Comparison of ENCODE assay signal across 43 cellular contexts in genomic region chr7:138083859-138084258, GRCh38. TPM values are rescaled to one million over a fixed set of nuclear protein-coding genes. Genes with fewer than 3 reads are reported as not detected.
"Had no signal": no experiment of that assay in that cellular context is flagged by ENCODE, and none has a peak within 500 bp of the region (broad histone marks: within the 10 kb centered on the region; RNA-seq: fewer than 3 reads in every experiment).

No MANE protein-coding gene starts in this region.

- H3K9me3 Mint-ChIP-seq: activated naive CD4-positive, alpha-beta T cell treated with anti-CD3 and anti-CD28 coated beads for 36 hours; activated naive CD4-positive, alpha-beta T cell treated with anti-CD3 and anti-CD28 coated beads, Interleukin-2, amount 10 ng/mL, durations not matched to agents 7 days and 5 days; activated naive CD4-positive, alpha-beta T cell treated with anti-CD3 and anti-CD28 coated beads, Interleukin-2, amount 50 U/mL, for 24 hours; activated naive CD4-positive, alpha-beta T cell treated with anti-CD3 and anti-CD28 coated beads, Interleukin-2, amount 50 U/mL, for 72 hours; activated naive CD8-positive, alpha-beta T cell treated with anti-CD3 and anti-CD28 coated beads for 36 hours; activated naive CD8-positive, alpha-beta T cell treated with anti-CD3 and anti-CD28 coated beads, Interleukin-2, amount 10 ng/mL, durations not matched to agents 7 days and 5 days; activated naive CD8-positive, alpha-beta T cell treated with anti-CD3 and anti-CD28 coated beads, Interleukin-2, amount 50 U/mL, for 24 hours; activated T-cell treated with anti-CD3 and anti-CD28 coated beads, Interleukin-2, amount 50 U/mL, for 24 hours; activated T-cell treated with anti-CD3 and anti-CD28 coated beads, Interleukin-2, amount 50 U/mL, for 4 hours; activated T-cell treated with anti-CD3 and anti-CD28 coated beads, Interleukin-2, amount 50 U/mL, for 72 hours; activated T-helper 1 cell treated with anti-CD3 and anti-CD28 coated beads, Interleukin-12 subunit alpha, Interleukin-12 subunit beta, Interleukin-2, Interleukin-4 antibody, amounts not matched to agents 30 ng/mL and 10 ng/mL and 1 ng/mL, durations not matched to agents 14 hours and 24 hours and 36 hours; activated T-helper 17 cell treated with anti-CD3 and anti-CD28 coated beads, Interleukin-2, amount 50 U/mL, for 72 hours; activated T-helper 2 cell treated with anti-CD3 and anti-CD28 coated beads, Interferon-gamma antibody, Interleukin-2, Interleukin-4, amounts not matched to agents 10 μg/mL and 5 μg/mL and 100 μg/mL, durations not matched to agents 14 hours and 24 hours and 36 hours; brain; central memory CD8-positive, alpha-beta T cell had no signal

- H3K27ac Mint-ChIP-seq: activated naive CD4-positive, alpha-beta T cell treated with anti-CD3 and anti-CD28 coated beads for 36 hours; activated naive CD4-positive, alpha-beta T cell treated with anti-CD3 and anti-CD28 coated beads, Interleukin-2, amount 10 ng/mL, durations not matched to agents 7 days and 5 days; activated naive CD4-positive, alpha-beta T cell treated with anti-CD3 and anti-CD28 coated beads, Interleukin-2, amount 50 U/mL, for 24 hours; activated naive CD4-positive, alpha-beta T cell treated with anti-CD3 and anti-CD28 coated beads, Interleukin-2, amount 50 U/mL, for 72 hours; activated naive CD8-positive, alpha-beta T cell; activated naive CD8-positive, alpha-beta T cell treated with anti-CD3 and anti-CD28 coated beads for 36 hours; activated naive CD8-positive, alpha-beta T cell treated with anti-CD3 and anti-CD28 coated beads, Interleukin-2, amount 10 ng/mL, durations not matched to agents 7 days and 5 days; activated naive CD8-positive, alpha-beta T cell treated with anti-CD3 and anti-CD28 coated beads, Interleukin-2, amount 50 U/mL, for 24 hours; activated T-cell treated with anti-CD3 and anti-CD28 coated beads, Interleukin-2, amount 50 U/mL, for 24 hours; activated T-cell treated with anti-CD3 and anti-CD28 coated beads, Interleukin-2, amount 50 U/mL, for 72 hours; activated T-helper 1 cell treated with anti-CD3 and anti-CD28 coated beads, Interleukin-12 subunit alpha, Interleukin-12 subunit beta, Interleukin-2, Interleukin-4 antibody, amounts not matched to agents 30 ng/mL and 10 ng/mL and 1 ng/mL, durations not matched to agents 14 hours and 24 hours and 36 hours; activated T-helper 17 cell treated with anti-CD3 and anti-CD28 coated beads, Interleukin-2, amount 50 U/mL, for 72 hours; activated T-helper 2 cell treated with anti-CD3 and anti-CD28 coated beads, Interferon-gamma antibody, Interleukin-2, Interleukin-4, amounts not matched to agents 10 μg/mL and 5 μg/mL and 100 μg/mL, durations not matched to agents 14 hours and 24 hours and 36 hours; brain had no signal

- H3K9me3 ChIP-seq: adrenal gland, ascending aorta, body of pancreas, breast epithelium had no signal

- H3K4me1 Mint-ChIP-seq: activated naive CD4-positive, alpha-beta T cell treated with anti-CD3 and anti-CD28 coated beads, Interleukin-2, amount 10 ng/mL, durations not matched to agents 7 days and 5 days; activated naive CD4-positive, alpha-beta T cell treated with anti-CD3 and anti-CD28 coated beads, Interleukin-2, amount 50 U/mL, for 24 hours; activated naive CD8-positive, alpha-beta T cell treated with anti-CD3 and anti-CD28 coated beads for 36 hours; activated naive CD8-positive, alpha-beta T cell treated with anti-CD3 and anti-CD28 coated beads, Interleukin-2, amount 10 ng/mL, durations not matched to agents 7 days and 5 days; activated naive CD8-positive, alpha-beta T cell treated with anti-CD3 and anti-CD28 coated beads, Interleukin-2, amount 50 U/mL, for 24 hours; activated T-helper 17 cell treated with anti-CD3 and anti-CD28 coated beads, Interleukin-2, amount 50 U/mL, for 72 hours; brain; central memory CD8-positive, alpha-beta T cell had no signal

- H3K36me3 Mint-ChIP-seq: activated naive CD4-positive, alpha-beta T cell treated with anti-CD3 and anti-CD28 coated beads, Interleukin-2, amount 10 ng/mL, durations not matched to agents 7 days and 5 days; activated naive CD4-positive, alpha-beta T cell treated with anti-CD3 and anti-CD28 coated beads, Interleukin-2, amount 50 U/mL, for 24 hours; activated naive CD4-positive, alpha-beta T cell treated with anti-CD3 and anti-CD28 coated beads, Interleukin-2, amount 50 U/mL, for 72 hours; activated naive CD8-positive, alpha-beta T cell; activated naive CD8-positive, alpha-beta T cell treated with anti-CD3 and anti-CD28 coated beads for 36 hours; activated naive CD8-positive, alpha-beta T cell treated with anti-CD3 and anti-CD28 coated beads, Interleukin-2, amount 10 ng/mL, durations not matched to agents 7 days and 5 days; brain had no signal

- FAIRE-seq: astrocyte, bronchial epithelial cell had no signal

- ATAC-seq: activated naive CD4-positive, alpha-beta T cell treated with anti-CD3 and anti-CD28 coated beads, Interleukin-2, amount 50 U/mL, for 72 hours; activated naive CD8-positive, alpha-beta T cell treated with anti-CD3 and anti-CD28 coated beads, Interleukin-2, amount 50 U/mL, for 24 hours; activated T-cell treated with anti-CD3 and anti-CD28 coated beads, Interleukin-2, amount 50 U/mL, for 4 hours; activated T-cell treated with anti-CD3 and anti-CD28 coated beads, Interleukin-2, amount 50 U/mL, for 72 hours; activated T-helper 17 cell treated with anti-CD3 and anti-CD28 coated beads, Interleukin-2, amount 50 U/mL, for 72 hours; body of pancreas had no signal

- H3K27me3 ChIP-seq: adrenal gland, ascending aorta, body of pancreas, breast epithelium, cardiac muscle cell had no signal

- H3K27ac ChIP-seq: adrenal gland, ascending aorta, body of pancreas, breast epithelium, cardiac muscle cell had no signal

- H3K4me3 ChIP-seq: adrenal gland, ascending aorta, body of pancreas, breast epithelium, cardiac muscle cell had no signal

- H3K4me1 ChIP-seq: adrenal gland, ascending aorta, body of pancreas, breast epithelium had no signal

- DNase-seq: activated effector memory CD4-positive, alpha-beta T cell treated with anti-CD3 and anti-CD28 coated beads, Interleukin-2, amount 50 U/mL, for 16 hours; activated effector memory CD4-positive, alpha-beta T cell treated with Interleukin-2 at 50 U/mL for 16 hours; activated gamma-delta T cell; activated gamma-delta T cell treated with Interleukin-2 at 50 U/mL for 16 hours; activated naive CD4-positive, alpha-beta T cell; activated naive CD4-positive, alpha-beta T cell treated with anti-CD3 and anti-CD28 coated beads for 36 hours; activated naive CD4-positive, alpha-beta T cell treated with anti-CD3 and anti-CD28 coated beads, Interleukin-2, amount 10 ng/mL, durations not matched to agents 7 days and 5 days; activated naive CD4-positive, alpha-beta T cell treated with anti-CD3 and anti-CD28 coated beads, Interleukin-2, amount 50 U/mL, for 16 hours; activated naive CD4-positive, alpha-beta T cell treated with Interleukin-2 at 50 U/mL for 16 hours; activated naive CD8-positive, alpha-beta T cell treated with anti-CD3 and anti-CD28 coated beads for 36 hours; activated naive CD8-positive, alpha-beta T cell treated with anti-CD3 and anti-CD28 coated beads, Interleukin-2, amount 10 ng/mL, durations not matched to agents 7 days and 5 days; activated naive CD8-positive, alpha-beta T cell treated with anti-CD3 and anti-CD28 coated beads, Interleukin-2, amount 50 U/mL, for 24 hours; activated T-cell treated with anti-CD3 and anti-CD28 coated beads, Interleukin-2, amount 50 U/mL, for 1 hour; activated T-cell treated with anti-CD3 and anti-CD28 coated beads, Interleukin-2, amount 50 U/mL, for 24 hours; activated T-cell treated with anti-CD3 and anti-CD28 coated beads, Interleukin-2, amount 50 U/mL, for 4 hours; activated T-cell treated with anti-CD3 and anti-CD28 coated beads, Interleukin-2, amount 50 U/mL, for 48 hours; activated T-cell treated with anti-CD3 and anti-CD28 coated beads, Interleukin-2, amount 50 U/mL, for 72 hours; adrenal gland; amniotic stem cell; amygdala; anterior cingulate cortex; aorta; body of pancreas; caudate nucleus; central memory CD4-positive, alpha-beta T cell; cerebellar nuclear complex had no signal

- H3K4me3 Mint-ChIP-seq: activated naive CD4-positive, alpha-beta T cell treated with anti-CD3 and anti-CD28 coated beads for 36 hours; activated naive CD4-positive, alpha-beta T cell treated with anti-CD3 and anti-CD28 coated beads, Interleukin-2, amount 10 ng/mL, durations not matched to agents 7 days and 5 days; activated naive CD4-positive, alpha-beta T cell treated with anti-CD3 and anti-CD28 coated beads, Interleukin-2, amount 50 U/mL, for 24 hours; activated naive CD8-positive, alpha-beta T cell; activated naive CD8-positive, alpha-beta T cell treated with anti-CD3 and anti-CD28 coated beads for 36 hours; activated naive CD8-positive, alpha-beta T cell treated with anti-CD3 and anti-CD28 coated beads, Interleukin-2, amount 10 ng/mL, durations not matched to agents 7 days and 5 days; activated naive CD8-positive, alpha-beta T cell treated with anti-CD3 and anti-CD28 coated beads, Interleukin-2, amount 50 U/mL, for 24 hours; activated T-cell treated with anti-CD3 and anti-CD28 coated beads, Interleukin-2, amount 50 U/mL, for 24 hours; activated T-cell treated with anti-CD3 and anti-CD28 coated beads, Interleukin-2, amount 50 U/mL, for 4 hours; activated T-cell treated with anti-CD3 and anti-CD28 coated beads, Interleukin-2, amount 50 U/mL, for 72 hours; activated T-helper 1 cell treated with anti-CD3 and anti-CD28 coated beads, Interleukin-12 subunit alpha, Interleukin-12 subunit beta, Interleukin-2, Interleukin-4 antibody, amounts not matched to agents 30 ng/mL and 10 ng/mL and 1 ng/mL, durations not matched to agents 14 hours and 24 hours and 36 hours; activated T-helper 17 cell treated with anti-CD3 and anti-CD28 coated beads, Interleukin-2, amount 50 U/mL, for 72 hours; brain; central memory CD8-positive, alpha-beta T cell had no signal

- H3K36me3 ChIP-seq: adrenal gland, ascending aorta, breast epithelium, cardiac muscle cell had no signal

RNA-seq across cellular contexts. Expression of gene AKR1D1, which starts 7.6 kb away (rescaled TPM):
- total RNA-seq: activated naive CD4-positive, alpha-beta T cell treated with anti-CD3 and anti-CD28 coated beads for 36 hours; activated naive CD4-positive, alpha-beta T cell treated with anti-CD3 and anti-CD28 coated beads, Interleukin-2, amount 50 U/mL, for 72 hours; activated naive CD8-positive, alpha-beta T cell treated with anti-CD3 and anti-CD28 coated beads for 36 hours; activated naive CD8-positive, alpha-beta T cell treated with anti-CD3 and anti-CD28 coated beads, Interleukin-2, amount 10 ng/mL, durations not matched to agents 7 days and 5 days; activated T-cell treated with anti-CD3 and anti-CD28 coated beads, Interleukin-2, amount 50 U/mL, for 72 hours; activated T-helper 1 cell treated with anti-CD3 and anti-CD28 coated beads, Interleukin-12 subunit alpha, Interleukin-12 subunit beta, Interleukin-2, Interleukin-4 antibody, amounts not matched to agents 30 ng/mL and 10 ng/mL and 1 ng/mL, durations not matched to agents 14 hours and 24 hours and 36 hours; activated T-helper 17 cell treated with anti-CD3 and anti-CD28 coated beads, Interleukin-2, amount 50 U/mL, for 72 hours; activated T-helper 2 cell treated with anti-CD3 and anti-CD28 coated beads, Interferon-gamma antibody, Interleukin-2, Interleukin-4, amounts not matched to agents 10 μg/mL and 5 μg/mL and 100 μg/mL, durations not matched to agents 14 hours and 24 hours and 36 hours; aorta; ascending aorta; astrocyte; body of pancreas; cardiac muscle cell; cardiac septum; cerebellum; chondrocyte had no signal
- polyA plus RNA-seq: adipose tissue, aorta had no signal
